In genomic region chr3:60323180-60323579, GRCh38 we compare ENCODE assay signal across 1 cellular context.
TF ChIP-seq lines count a peak whose summit lies in the region.

No MANE protein-coding gene starts in this region.

TF ChIP-seq in H1, 55 proteins besides CTCF, POLR2A, EP300 and RAD21 (continued from another document):
- TF ChIP-seq RXRA (IDR thresholded peaks at IDR 0.05; ENCODE audit: insufficient read depth, low read depth, low read length): no peak
- TF ChIP-seq SIRT6 (IDR thresholded peaks at IDR 0.05; ENCODE audit: low read length): no peak
- no peak for TF ChIP-seq POLR2AphosphoS5 (IDR thresholded peaks at IDR 0.05; ENCODE audit: low read depth, low read length)
